ENCODE assay signal across 9 cellular contexts in genomic region chr3:193842029-193842782, GRCh38.
A peak's percentile ranks its signal among the peaks of the same experiment; 100 is the strongest.
DNase-seq lines count a peak whose midpoint lies in the region; ATAC-seq and TF ChIP-seq lines count a peak whose summit lies in the region.
"Had no signal": no experiment of that assay in that cellular context is flagged by ENCODE, and none has a peak within 500 bp of the region (broad histone marks: within the 10 kb centered on the region; RNA-seq: fewer than 3 reads in every experiment).

No MANE protein-coding gene starts in this region.

- no peaks in the 10 kb centered on the region for H3K27me3 ChIP-seq in body of pancreas
- H3K27me3 ChIP-seq in transverse colon = no peaks in the 10 kb centered on the region

- H3K36me3 ChIP-seq in body of pancreas (replicated peaks in 1 of 2; ENCODE audit: insufficient read depth in 1 of 2, low read depth in 2 of 2) = no peaks in the 10 kb centered on the region
- no peaks in the 10 kb centered on the region for H3K36me3 ChIP-seq in transverse colon

- ATAC-seq in GM19372 (IDR thresholded peaks at IDR 0.05; ENCODE audit: low read depth, unreplicated experiment) (peak; percentile 75), HG03342 (IDR thresholded peaks at IDR 0.05; ENCODE audit: unreplicated experiment) (peak; percentile 84), body of pancreas (no peak), HG03520 (IDR thresholded peaks at IDR 0.05; ENCODE audit: unreplicated experiment) (no peak)

- H3K4me3 ChIP-seq in body of pancreas (no peak overlapping the region), transverse colon (no peak overlapping the region)

- peak in 3 of 4 donors; percentile 42 to 59 (median 45) for DNase-seq in body of pancreas
- peak; percentile 23 for DNase-seq in transverse colon
- DNase-seq in stimulated activated naive CD4-positive, alpha-beta T cell treated with Interleukin-2 at 50 U/mL for 16 hours (lab: John Stamatoyannopoulos, UW) = no peak
- DNase-seq in NCI-H2029 treated with DMSO at 0.1 percent for 48 hours (lab: John Stamatoyannopoulos, UW) = no peak
- DNase-seq in activated CD4-positive, alpha-beta T cell treated with anti-CD3 and anti-CD28 coated beads for 1 hour = no peak
- DNase-seq: IMR-90 had no signal

- 53 to 55% methylated on average over 16 of the region's 16 CpGs for WGBS in body of pancreas, 2 donors
- 56% methylated on average over 16 of the region's 16 CpGs; no CpG with 5 or more reads in 1 of the 2 donors for WGBS in transverse colon (ENCODE audit: low coverage in 1 of 2), 2 donors

- peak overlapping the region; percentile 91 to 96 (median 94) for H3K27ac ChIP-seq in body of pancreas
- peak overlapping the region; percentile 81 to 89 (median 87) for H3K27ac ChIP-seq in transverse colon

- TF ChIP-seq POLR2A in body of pancreas (IDR thresholded peaks at IDR 0.05) (no peak), transverse colon (IDR thresholded peaks at IDR 0.05) (no peak)

- H3K9me3 ChIP-seq in body of pancreas = no peaks in the 10 kb centered on the region
- no peaks in the 10 kb centered on the region for H3K9me3 ChIP-seq in transverse colon

- in situ Hi-C loops in transverse colon (cut with MboI; ENCODE audit: low pct_ligation_motif_present in 1 of 4, low pct_unique_long_range_greater_than_20kb in 1 of 4, low sequenced_read_pairs in 3 of 4) = no loop called here

- no peak for TF ChIP-seq EP300 in transverse colon (IDR thresholded peaks at IDR 0.05; ENCODE audit: low read depth)

- intact Hi-C loops in body of pancreas (cut with DNase I) (no loop called here), transverse colon (cut with DNase I; ENCODE audit: low total_unique reads) (no loop called here)

- H3K4me1 ChIP-seq in body of pancreas = peaks cover 60% of the 10 kb centered on the region
- peaks cover 0 to 67% (median 32%) of the 10 kb centered on the region in 4 donors for H3K4me1 ChIP-seq in transverse colon

- TF ChIP-seq CTCF in body of pancreas (IDR thresholded peaks at IDR 0.05) (no peak), transverse colon (IDR thresholded peaks at IDR 0.05) (no peak)

Comparison
In these comparisons a context has a peak if more than half of its experiments do, and no peak if none do; other contexts are left out.
1. ATAC-seq: peak in GM19372 (single experiment) and HG03342 (single experiment); none in body of pancreas (single experiment) and HG03520 (single experiment).
2. DNase-seq: peak in body of pancreas (3 of 4) and transverse colon (single experiment); none in stimulated activated naive CD4-positive, alpha-beta T cell treated with Interleukin-2 at 50 U/mL for 16 hours (single experiment), NCI-H2029 treated with DMSO at 0.1 percent for 48 hours (single experiment) and activated CD4-positive, alpha-beta T cell treated with anti-CD3 and anti-CD28 coated beads for 1 hour (single experiment).